17 cellular contexts compared by ENCODE assay signal in genomic region chr4:95511477-95511876, GRCh38. TPM values are rescaled to one million over a fixed set of nuclear protein-coding genes. Genes with fewer than 3 reads are reported as not detected.
DNase-seq lines count a peak whose midpoint lies in the region; FAIRE-seq and TF ChIP-seq lines count a peak whose summit lies in the region.
"Had no signal": no experiment of that assay in that cellular context is flagged by ENCODE, and none has a peak within 500 bp of the region (broad histone marks: within the 10 kb centered on the region; RNA-seq: fewer than 3 reads in every experiment).

No MANE protein-coding gene starts in this region.

- intact Hi-C loops in Caco-2 (cut with micrococcal nuclease; ENCODE audit: unreplicated experiment), result loop anchor here (2.0 kb wide), 1 partner anchor 345 kb away; no protein-coding TSS in a partner anchor

- TF ChIP-seq CTCF in Caco-2 (IDR thresholded peaks at IDR 0.05; ENCODE audit: insufficient read depth in 1 of 2, low read depth in 1 of 2, low read length in 1 of 2, severe bottlenecking in 1 of 2, unreplicated experiment in 1 of 2), result no peak
- TF ChIP-seq CTCF in glutamatergic neuron (IDR thresholded peaks at IDR 0.05; ENCODE audit: partially characterized antibody, unreplicated experiment), result no peak

- CTCF ChIA-PET in Caco-2 (lab: Charles Lee), result no interaction called here

- H3K4me1 Mint-ChIP-seq in Caco-2 (ENCODE audit: low read depth, unreplicated experiment) (peaks cover 7% of the 10 kb centered on the region), glutamatergic neuron (ENCODE audit: low read depth, unreplicated experiment) (peaks cover 30% of the 10 kb centered on the region)
- H3K4me1 Mint-ChIP-seq: CD8-positive, alpha-beta memory T cell; IgD-negative memory B cell had no signal

- POLR2A ChIA-PET in Caco-2 (lab: Charles Lee), result no interaction called here

- H3K36me3 Mint-ChIP-seq in Caco-2 (ENCODE audit: insufficient read depth, unreplicated experiment) (no peaks in the 10 kb centered on the region), glutamatergic neuron (ENCODE audit: unreplicated experiment) (no peaks in the 10 kb centered on the region)
- H3K36me3 Mint-ChIP-seq: CD8-positive, alpha-beta memory T cell; IgD-negative memory B cell had no signal

- H3K9me3 ChIP-seq in Caco-2, result no peaks in the 10 kb centered on the region
- H3K9me3 ChIP-seq: BLaER1 had no signal

- H3K27me3 Mint-ChIP-seq in Caco-2 (ENCODE audit: insufficient read depth, unreplicated experiment), result no peaks in the 10 kb centered on the region
- peaks cover 2% of the 10 kb centered on the region for H3K27me3 Mint-ChIP-seq in glutamatergic neuron (ENCODE audit: unreplicated experiment)
- H3K27me3 Mint-ChIP-seq: CD8-positive, alpha-beta memory T cell; IgD-negative memory B cell had no signal

- no peak overlapping the region for H3K4me3 Mint-ChIP-seq in Caco-2 (ENCODE audit: unreplicated experiment)
- H3K4me3 Mint-ChIP-seq in glutamatergic neuron (ENCODE audit: unreplicated experiment), result peak overlapping the region; percentile 39
- H3K4me3 Mint-ChIP-seq: CD8-positive, alpha-beta memory T cell; IgD-negative memory B cell had no signal

- no peaks in the 10 kb centered on the region for H3K36me3 ChIP-seq in Caco-2 (ENCODE audit: control insufficient read depth, insufficient read depth, low read length)
- H3K36me3 ChIP-seq: BLaER1 had no signal

- BruUV-seq in Caco-2 (replicated peaks; lab: Mats Ljungman, UMichigan), result no TSS peak

- H3K27me3 ChIP-seq in Caco-2 (replicated peaks; ENCODE audit: control insufficient read depth, insufficient read depth, low read length), result no peaks in the 10 kb centered on the region
- H3K27me3 ChIP-seq: BLaER1 had no signal

- H3K9me3 Mint-ChIP-seq in Caco-2 (ENCODE audit: unreplicated experiment) (no peaks in the 10 kb centered on the region), glutamatergic neuron (ENCODE audit: unreplicated experiment) (peaks cover 4% of the 10 kb centered on the region)
- H3K9me3 Mint-ChIP-seq: IgD-negative memory B cell had no signal

- H3K4me3 ChIP-seq in Caco-2 (ENCODE audit: low read depth, low read length), result no peak overlapping the region
- H3K4me3 ChIP-seq: BLaER1, GM12878, GM23248 had no signal

- FAIRE-seq in urothelium cell line (lab: Jason Lieb, UNC), result peak; percentile 62
- FAIRE-seq: GM12878, GM18507 had no signal

- H3K27ac Mint-ChIP-seq in Caco-2 (ENCODE audit: unreplicated experiment) (peak overlapping the region; percentile 14), glutamatergic neuron (ENCODE audit: unreplicated experiment) (peak overlapping the region; percentile 94)
- H3K27ac Mint-ChIP-seq: CD8-positive, alpha-beta memory T cell; IgD-negative memory B cell had no signal

- peaks cover 17% of the 10 kb centered on the region for H3K4me1 ChIP-seq in Caco-2
- H3K4me1 ChIP-seq: BLaER1 had no signal

- DNase-seq in Caco-2, result no peak
- DNase-seq in SK-N-DZ (ENCODE audit: low spot score), result peak; percentile 79
- DNase-seq in glutamatergic neuron, result no peak
- no peak for DNase-seq in urothelium cell line (ENCODE audit: low spot score)
- DNase-seq in NCI-H2081 treated with DMSO at 0.1 percent for 48 hours (lab: John Stamatoyannopoulos, UW), result no peak
- DNase-seq in AG20443 (ENCODE audit: low spot score), result no peak
- DNase-seq in SHP77 treated with DMSO at 0.1 percent for 48 hours (lab: John Stamatoyannopoulos, UW), result no peak
- DNase-seq: AML-193; CD8-positive, alpha-beta memory T cell; DMS 273 treated with DMSO at 0.1 percent for 48 hours; GM23248; H7 had no signal

RNA-seq across cellular contexts. Expression of gene UNC5C, which starts 37.3 kb away (rescaled TPM):
- not detected in 2 replicates for total RNA-seq in Caco-2 (2022)
- polyA plus RNA-seq in SK-N-DZ (2014; cell fraction: cytosol; rRNA removed), result 21.3 and 25.4 TPM in 2 replicates
- polyA plus RNA-seq in SK-N-DZ (2014; cell fraction: nucleus; rRNA removed), result 22.7 and 33.3 TPM in 2 replicates
- 41.2 TPM for total RNA-seq in glutamatergic neuron (ENCODE audit: unreplicated experiment)
- total RNA-seq: CD8-positive, alpha-beta memory T cell; G401; GM23248 had no signal
- polyA plus RNA-seq: CD8-positive, alpha-beta memory T cell; GM23248; IgD-negative memory B cell had no signal

Comparison
In these comparisons a context has a peak if more than half of its experiments do, and no peak if none do; other contexts are left out.
1. RNA of gene UNC5C, which starts 37.3 kb away (total RNA-seq): 41.2 TPM in glutamatergic neuron (single experiment); not detected in Caco-2; every median in the first group is over 10 times any median in the second.